Comparison of ENCODE assay signal across 25 cellular contexts in the genomic region with DNA sequence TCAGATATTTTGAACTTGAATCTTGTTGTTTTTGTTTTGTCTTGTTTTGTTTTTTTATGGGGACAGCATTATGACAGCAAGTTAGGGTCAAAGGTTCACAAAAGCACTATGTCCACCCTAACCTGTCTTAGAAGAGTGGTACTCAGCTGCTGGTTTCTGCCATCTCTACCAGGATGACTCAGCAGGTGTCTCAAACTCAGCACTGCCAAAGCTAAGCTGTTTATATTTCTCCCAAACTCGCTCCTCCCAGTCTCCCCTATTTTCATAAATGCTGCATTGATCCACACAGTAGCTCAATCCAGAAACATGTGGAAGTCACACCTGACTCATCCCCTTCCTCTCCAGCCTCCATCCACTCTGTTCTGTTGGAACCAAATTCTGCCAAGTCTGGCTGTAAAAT.
A peak's percentile ranks its signal among the peaks of the same experiment; 100 is the strongest.
DNase-seq lines count a peak whose midpoint lies in the region; ATAC-seq and TF ChIP-seq lines count a peak whose summit lies in the region.
"Had no signal": no experiment of that assay in that cellular context is flagged by ENCODE, and none has a peak within 500 bp of the region (broad histone marks: within the 10 kb centered on the region; RNA-seq: fewer than 3 reads in every experiment).

No MANE protein-coding gene starts in this region.

- DNase-seq in mammary epithelial cell (peak; percentile 63), MCF 10A (ENCODE audit: unreplicated experiment) (no peak), MG63 (peak; percentile 15), SHP77 treated with DMSO at 0.1 percent for 48 hours (lab: John Stamatoyannopoulos, UW) (peak; percentile 61), dorsolateral prefrontal cortex (no peak), SK-N-DZ (ENCODE audit: low spot score) (no peak)
- DNase-seq in activated CD8-positive, alpha-beta memory T cell treated with anti-CD3 and anti-CD28 coated beads, Interleukin-2, amount 10 ng/mL, durations not matched to agents 7 days and 5 days: no peak
- DNase-seq: activated CD4-positive, alpha-beta T cell treated with anti-CD3 and anti-CD28 coated beads, Interleukin-2, amount 50 U/mL, for 4 hours; activated T-cell treated with anti-CD3 and anti-CD28 coated beads, Interleukin-2, amount 50 U/mL, for 72 hours; C1 segment of cervical spinal cord; COR-L47; effector memory CD4-positive, alpha-beta T cell; immature natural killer cell; NCI-H1694; NCI-H446 treated with DMSO at 0.1 percent for 48 hours; nephron progenitor cell; SK-N-SH; small intestine; stimulated activated naive B cell treated with anti-CD40 and anti-IgM and Interleukin-4, amounts not matched to agents 10 μg/mL and 1 μg/mL and 100 μg/mL, for 72 hours; substantia nigra had no signal

- H3K9me3 Mint-ChIP-seq in MCF 10A (ENCODE audit: unreplicated experiment): no peaks in the 10 kb centered on the region
- no peaks in the 10 kb centered on the region for H3K9me3 Mint-ChIP-seq in activated CD8-positive, alpha-beta memory T cell treated with anti-CD3 and anti-CD28 coated beads, Interleukin-2, amount 10 ng/mL, durations not matched to agents 7 days and 5 days (ENCODE audit: low read depth)
- H3K9me3 Mint-ChIP-seq: activated T-cell treated with anti-CD3 and anti-CD28 coated beads, Interleukin-2, amount 50 U/mL, for 72 hours; memory B cell; stimulated activated naive B cell treated with anti-CD40 and anti-IgM and Interleukin-4, amounts not matched to agents 10 μg/mL and 1 μg/mL and 100 μg/mL, for 72 hours; T-helper 1 cell treated with Interleukin-12 subunit alpha and Interleukin-12 subunit beta and Interleukin-4 antibody, amounts not matched to agents 30 μg/mL and 1 μg/mL, for 36 hours had no signal

- no peaks in the 10 kb centered on the region for H4K20me1 ChIP-seq in mammary epithelial cell (ENCODE audit: insufficient read depth, low read length)

- in situ Hi-C loops in mammary epithelial cell (cut with MboI; ENCODE audit: low sequenced_read_pairs in 2 of 2): no loop called here

- H3K4me2 ChIP-seq in mammary epithelial cell (ENCODE audit: insufficient read depth, low read depth, low read length): no peak overlapping the region
- H3K4me2 ChIP-seq: SK-N-SH had no signal

- no peak overlapping the region for H3K4me3 Mint-ChIP-seq in MCF 10A (ENCODE audit: unreplicated experiment)
- no peak overlapping the region for H3K4me3 Mint-ChIP-seq in activated CD8-positive, alpha-beta memory T cell treated with anti-CD3 and anti-CD28 coated beads, Interleukin-2, amount 10 ng/mL, durations not matched to agents 7 days and 5 days
- H3K4me3 Mint-ChIP-seq: activated T-cell treated with anti-CD3 and anti-CD28 coated beads, Interleukin-2, amount 50 U/mL, for 72 hours; immature natural killer cell; memory B cell; nephron progenitor cell; stimulated activated naive B cell treated with anti-CD40 and anti-IgM and Interleukin-4, amounts not matched to agents 10 μg/mL and 1 μg/mL and 100 μg/mL, for 72 hours; T-helper 1 cell treated with Interleukin-12 subunit alpha and Interleukin-12 subunit beta and Interleukin-4 antibody, amounts not matched to agents 30 μg/mL and 1 μg/mL, for 36 hours; type B pancreatic cell had no signal

- dilution Hi-C loops in mammary epithelial cell (cut with HindIII; ENCODE audit: low sequenced_read_pairs): no loop called here

- H3K79me2 ChIP-seq in mammary epithelial cell (ENCODE audit: insufficient read depth, low read length): no peaks in the 10 kb centered on the region

- no peaks in the 10 kb centered on the region for H3K9me3 ChIP-seq in mammary epithelial cell (replicated peaks; ENCODE audit: insufficient read depth, low read length)
- H3K9me3 ChIP-seq in MG63: no peaks in the 10 kb centered on the region
- H3K9me3 ChIP-seq: SK-N-SH had no signal

- H3K27ac Mint-ChIP-seq in MCF 10A (ENCODE audit: low read depth, unreplicated experiment): no peak overlapping the region
- H3K27ac Mint-ChIP-seq in activated CD8-positive, alpha-beta memory T cell treated with anti-CD3 and anti-CD28 coated beads, Interleukin-2, amount 10 ng/mL, durations not matched to agents 7 days and 5 days: no peak overlapping the region
- H3K27ac Mint-ChIP-seq: activated T-cell treated with anti-CD3 and anti-CD28 coated beads, Interleukin-2, amount 50 U/mL, for 72 hours; immature natural killer cell; memory B cell; nephron progenitor cell; stimulated activated naive B cell treated with anti-CD40 and anti-IgM and Interleukin-4, amounts not matched to agents 10 μg/mL and 1 μg/mL and 100 μg/mL, for 72 hours; T-helper 1 cell treated with Interleukin-12 subunit alpha and Interleukin-12 subunit beta and Interleukin-4 antibody, amounts not matched to agents 30 μg/mL and 1 μg/mL, for 36 hours; type B pancreatic cell had no signal

- BruUV-seq in mammary epithelial cell (replicated peaks; lab: Mats Ljungman, UMichigan) (no TSS peak), MCF 10A (replicated peaks; lab: Mats Ljungman, UMichigan) (no TSS peak)

- ATAC-seq in activated CD8-positive, alpha-beta memory T cell treated with anti-CD3 and anti-CD28 coated beads, Interleukin-2, amount 10 ng/mL, durations not matched to agents 7 days and 5 days: no peak
- ATAC-seq: activated T-cell treated with anti-CD3 and anti-CD28 coated beads, Interleukin-2, amount 50 U/mL, for 72 hours; left lobe of liver; stimulated activated naive B cell treated with anti-CD40 and anti-IgM and Interleukin-4, amounts not matched to agents 10 μg/mL and 1 μg/mL and 100 μg/mL, for 72 hours had no signal

- CTCF ChIA-PET in mammary epithelial cell (lab: Charles Lee; ENCODE audit: low non-redundant PET) (no interaction called here), MCF 10A (lab: Yijun Ruan, JAX) (no interaction called here)
- CTCF ChIA-PET in activated CD8-positive, alpha-beta memory T cell treated with anti-CD3 and anti-CD28 coated beads, Interleukin-2, amount 10 ng/mL, durations not matched to agents 7 days and 5 days (lab: Charles Lee): no interaction called here

- no peak overlapping the region for H3K4me3 ChIP-seq in mammary epithelial cell (replicated peaks in 1 of 3; ENCODE audit: insufficient read depth in 1 of 3, low read depth in 2 of 3, low read length in 3 of 3)
- H3K4me3 ChIP-seq in MG63: no peak overlapping the region
- no peak overlapping the region for H3K4me3 ChIP-seq in dorsolateral prefrontal cortex
- H3K4me3 ChIP-seq: coronary artery had no signal

- H3K4me1 Mint-ChIP-seq in MCF 10A (ENCODE audit: insufficient read depth, unreplicated experiment): peaks cover 7% of the 10 kb centered on the region
- H3K4me1 Mint-ChIP-seq in activated CD8-positive, alpha-beta memory T cell treated with anti-CD3 and anti-CD28 coated beads, Interleukin-2, amount 10 ng/mL, durations not matched to agents 7 days and 5 days: no peaks in the 10 kb centered on the region
- H3K4me1 Mint-ChIP-seq: immature natural killer cell; memory B cell; nephron progenitor cell; stimulated activated naive B cell treated with anti-CD40 and anti-IgM and Interleukin-4, amounts not matched to agents 10 μg/mL and 1 μg/mL and 100 μg/mL, for 72 hours had no signal

- H3K36me3 ChIP-seq in mammary epithelial cell (ENCODE audit: insufficient read depth, low read length) (no peaks in the 10 kb centered on the region), MG63 (no peaks in the 10 kb centered on the region)

- no peaks in the 10 kb centered on the region for H3K27me3 ChIP-seq in mammary epithelial cell (ENCODE audit: insufficient read depth, low read length)
- no peaks in the 10 kb centered on the region for H3K27me3 ChIP-seq in MG63
- H3K27me3 ChIP-seq in dorsolateral prefrontal cortex: no peaks in the 10 kb centered on the region

- H3K4me1 ChIP-seq in mammary epithelial cell (ENCODE audit: insufficient read depth, low read length): peaks cover 3% of the 10 kb centered on the region

- H2AFZ ChIP-seq in mammary epithelial cell (ENCODE audit: low read depth, low read length): no peak overlapping the region

- WGBS in mammary epithelial cell (ENCODE audit: low coverage, missing lambda C conversion rate): 20% methylated on average over 1 of the region's 1 CpG

- H3K27me3 Mint-ChIP-seq in MCF 10A (ENCODE audit: insufficient read depth, unreplicated experiment): no peaks in the 10 kb centered on the region
- H3K27me3 Mint-ChIP-seq in activated CD8-positive, alpha-beta memory T cell treated with anti-CD3 and anti-CD28 coated beads, Interleukin-2, amount 10 ng/mL, durations not matched to agents 7 days and 5 days: peaks cover 21% of the 10 kb centered on the region
- H3K27me3 Mint-ChIP-seq: type B pancreatic cell had no signal

- H3K9ac ChIP-seq in mammary epithelial cell (ENCODE audit: insufficient read depth, low read length): no peak overlapping the region
- H3K9ac ChIP-seq: SK-N-SH had no signal

- H3K36me3 Mint-ChIP-seq in MCF 10A (ENCODE audit: insufficient read depth, unreplicated experiment): no peaks in the 10 kb centered on the region
- no peaks in the 10 kb centered on the region for H3K36me3 Mint-ChIP-seq in activated CD8-positive, alpha-beta memory T cell treated with anti-CD3 and anti-CD28 coated beads, Interleukin-2, amount 10 ng/mL, durations not matched to agents 7 days and 5 days
- H3K36me3 Mint-ChIP-seq: immature natural killer cell; memory B cell; stimulated activated naive B cell treated with anti-CD40 and anti-IgM and Interleukin-4, amounts not matched to agents 10 μg/mL and 1 μg/mL and 100 μg/mL, for 72 hours; type B pancreatic cell had no signal

- no peak for TF ChIP-seq CTCF in mammary epithelial cell (conservative IDR thresholded peaks at IDR 0.05 in 1 of 2, IDR thresholded peaks at IDR 0.05 in 1 of 2; ENCODE audit: extremely low read depth in 1 of 2, insufficient read depth in 1 of 2, low read depth in 1 of 2, low read length in 2 of 2)
- no peak for TF ChIP-seq CTCF in MCF 10A (IDR thresholded peaks at IDR 0.05; ENCODE audit: unreplicated experiment)
- no peak for TF ChIP-seq CTCF in dorsolateral prefrontal cortex (IDR thresholded peaks at IDR 0.05 in 54 of 56, conservative IDR thresholded peaks at IDR 0.05 in 2 of 56; ENCODE audit: low read depth in 1 of 56, partially characterized antibody in 56 of 56)

- POLR2A ChIA-PET in MCF 10A (lab: Yijun Ruan, JAX): no interaction called here

- intact Hi-C loops in mammary epithelial cell (cut with micrococcal nuclease) (no loop called here), MCF 10A (cut with micrococcal nuclease) (no loop called here), dorsolateral prefrontal cortex (cut with DNase I) (no loop called here)

- H3K27ac ChIP-seq in mammary epithelial cell (ENCODE audit: insufficient read depth, low read depth, low read length): no peak overlapping the region
- no peak overlapping the region for H3K27ac ChIP-seq in dorsolateral prefrontal cortex
- H3K27ac ChIP-seq: coronary artery had no signal

Comparison
In these comparisons a context has a peak if more than half of its experiments do, and no peak if none do; other contexts are left out.
1. DNase-seq: peak in mammary epithelial cell (single experiment), MG63 (single experiment) and SHP77 treated with DMSO at 0.1 percent for 48 hours (single experiment); none in MCF 10A (single experiment), dorsolateral prefrontal cortex (0 of 10), activated CD8-positive, alpha-beta memory T cell treated with anti-CD3 and anti-CD28 coated beads, Interleukin-2, amount 10 ng/mL, durations not matched to agents 7 days and 5 days (single experiment) and SK-N-DZ (single experiment).